Comparison of ENCODE assay signal across 19 cellular contexts in genomic region chr12:131269551-131269950, GRCh38.
"Had no signal": no experiment of that assay in that cellular context is flagged by ENCODE, and none has a peak within 500 bp of the region (broad histone marks: within the 10 kb centered on the region; RNA-seq: fewer than 3 reads in every experiment).

No MANE protein-coding gene starts in this region.

- FAIRE-seq: HepG2, RCC 7860 had no signal

- DNase-seq: IMR-90, Karpas-422, KG1, MG63, NCI-H1092, NCI-H187, NCI-H2029, NCI-H2081 treated with DMSO at 0.1 percent for 48 hours, NCI-H226, NCI-H446, NCI-H510A, NCI-H69, NCI-H774, Right ventricle myocardium superior, SIG-M5 had no signal

- H3K4me3 ChIP-seq: MG63, SJSA1, SK-N-MC had no signal

- H3K4me1 ChIP-seq: SJSA1 had no signal

- H3K27me3 ChIP-seq: MG63 had no signal

- H3K27ac ChIP-seq: SJSA1, SK-N-MC had no signal

- H3K36me3 ChIP-seq: MG63, SJSA1 had no signal

- ATAC-seq: HepG2 had no signal

- H3K9me3 ChIP-seq: MG63, SJSA1 had no signal
